18 cellular contexts compared by ENCODE assay signal in the genomic region with DNA sequence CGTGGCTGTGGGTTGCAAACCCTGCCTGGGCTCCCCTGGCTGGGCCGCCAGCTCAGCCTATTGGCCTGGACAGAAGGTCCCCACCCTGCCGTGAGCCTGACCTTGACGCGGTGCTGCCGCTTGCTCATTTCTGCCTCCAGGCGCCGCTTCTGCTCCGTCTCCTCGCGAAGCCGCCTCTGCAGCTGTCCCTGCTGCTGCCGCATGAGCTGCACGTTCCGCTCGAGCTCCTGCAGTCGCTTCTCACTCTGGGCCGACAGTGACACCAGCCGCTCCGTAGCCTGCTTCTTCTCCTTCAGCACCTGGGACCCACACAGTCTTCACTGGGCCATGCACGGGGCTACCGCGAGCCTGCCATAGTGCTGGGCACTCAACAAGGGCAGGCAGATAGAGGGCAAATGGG. TPM values are rescaled to one million over a fixed set of nuclear protein-coding genes. Genes with fewer than 3 reads are reported as not detected.
"Had no signal": no experiment of that assay in that cellular context is flagged by ENCODE, and none has a peak within 500 bp of the region (broad histone marks: within the 10 kb centered on the region; RNA-seq: fewer than 3 reads in every experiment).

No MANE protein-coding gene starts in this region.

- H3K4me3 Mint-ChIP-seq: activated naive CD8-positive, alpha-beta T cell treated with anti-CD3 and anti-CD28 coated beads for 36 hours; activated T-helper 17 cell treated with anti-CD3 and anti-CD28 coated beads, Interleukin-2, amount 50 U/mL, for 72 hours; dendritic cell treated with granulocyte-macrophage colony-stimulating factor and Interleukin-4, amounts not matched to agents 40 ng/mL and 50 ng/mL, for 4 days; naive B cell; type B pancreatic cell had no signal

- H3K4me1 Mint-ChIP-seq: activated T-helper 17 cell treated with anti-CD3 and anti-CD28 coated beads, Interleukin-2, amount 50 U/mL, for 72 hours; naive B cell had no signal

- ATAC-seq: activated T-helper 17 cell treated with anti-CD3 and anti-CD28 coated beads, Interleukin-2, amount 50 U/mL, for 72 hours; left lung; mucosa of descending colon; right cardiac atrium; stimulated activated naive CD8-positive, alpha-beta T cell treated with anti-CD3 and anti-CD28 coated beads, Interleukin-15, Interleukin-2, amounts not matched to agents 100 U/mL and 50 U/mL, for 24 hours had no signal

- DNase-seq: activated CD4-positive, alpha-beta T cell treated with anti-CD3 and anti-CD28 coated beads for 1 hour; activated naive CD4-positive, alpha-beta T cell; activated naive CD8-positive, alpha-beta T cell treated with anti-CD3 and anti-CD28 coated beads for 36 hours; amniotic stem cell; effector memory CD4-positive, alpha-beta T cell; left lung; mucosa of descending colon; naive B cell; stimulated activated naive CD8-positive, alpha-beta T cell treated with anti-CD3 and anti-CD28 coated beads, Interleukin-15, Interleukin-2, amounts not matched to agents 100 U/mL and 50 U/mL, for 24 hours; WERI-Rb-1 had no signal

- H3K27me3 Mint-ChIP-seq: activated naive CD8-positive, alpha-beta T cell treated with anti-CD3 and anti-CD28 coated beads for 36 hours; activated T-helper 17 cell treated with anti-CD3 and anti-CD28 coated beads, Interleukin-2, amount 50 U/mL, for 72 hours; dendritic cell treated with granulocyte-macrophage colony-stimulating factor and Interleukin-4, amounts not matched to agents 40 ng/mL and 50 ng/mL, for 4 days; naive B cell; type B pancreatic cell had no signal

- H3K9me3 Mint-ChIP-seq: activated T-helper 17 cell treated with anti-CD3 and anti-CD28 coated beads, Interleukin-2, amount 50 U/mL, for 72 hours; neural crest cell; type B pancreatic cell had no signal

- H3K27ac Mint-ChIP-seq: activated T-helper 17 cell treated with anti-CD3 and anti-CD28 coated beads, Interleukin-2, amount 50 U/mL, for 72 hours; dendritic cell treated with granulocyte-macrophage colony-stimulating factor and Interleukin-4, amounts not matched to agents 40 ng/mL and 50 ng/mL, for 4 days; type B pancreatic cell had no signal

RNA-seq across cellular contexts. Expression of a gene that starts 45.6 kb away (rescaled TPM):
- total RNA-seq: T-helper 2 cell treated with Interferon-gamma antibody and Interleukin-4, amounts not matched to agents 100 ng/mL and 5 ng/mL, for 36 hours had no signal

RNA-seq across cellular contexts. Expression of a gene that starts 57.0 kb away (rescaled TPM):
- total RNA-seq: activated naive CD8-positive, alpha-beta T cell treated with anti-CD3 and anti-CD28 coated beads for 36 hours; fibroblast of villous mesenchyme; glomerular endothelial cell; neural crest cell; right cardiac atrium; T-helper 2 cell treated with Interferon-gamma antibody and Interleukin-4, amounts not matched to agents 100 ng/mL and 5 ng/mL, for 36 hours had no signal
